5 cellular contexts compared by ENCODE assay signal in genomic region chr5:15266841-15267240, GRCh38.
"Had no signal": no experiment of that assay in that cellular context is flagged by ENCODE, and none has a peak within 500 bp of the region (broad histone marks: within the 10 kb centered on the region; RNA-seq: fewer than 3 reads in every experiment).

No MANE protein-coding gene starts in this region.

- ATAC-seq: GM23338, K562 had no signal

- H3K27ac Mint-ChIP-seq: GM23338, H9 had no signal

- H3K4me2 ChIP-seq: GM23338 had no signal

- DNase-seq: H9, HCEC 1CT, IMR-90 had no signal

- H3K4me3 Mint-ChIP-seq: GM23338, H9 had no signal

- H3K9me3 Mint-ChIP-seq: GM23338, H9 had no signal

- H3K4me3 ChIP-seq: GM23338, K562 had no signal

- H2AFZ ChIP-seq: GM23338 had no signal
